In the genomic region with DNA sequence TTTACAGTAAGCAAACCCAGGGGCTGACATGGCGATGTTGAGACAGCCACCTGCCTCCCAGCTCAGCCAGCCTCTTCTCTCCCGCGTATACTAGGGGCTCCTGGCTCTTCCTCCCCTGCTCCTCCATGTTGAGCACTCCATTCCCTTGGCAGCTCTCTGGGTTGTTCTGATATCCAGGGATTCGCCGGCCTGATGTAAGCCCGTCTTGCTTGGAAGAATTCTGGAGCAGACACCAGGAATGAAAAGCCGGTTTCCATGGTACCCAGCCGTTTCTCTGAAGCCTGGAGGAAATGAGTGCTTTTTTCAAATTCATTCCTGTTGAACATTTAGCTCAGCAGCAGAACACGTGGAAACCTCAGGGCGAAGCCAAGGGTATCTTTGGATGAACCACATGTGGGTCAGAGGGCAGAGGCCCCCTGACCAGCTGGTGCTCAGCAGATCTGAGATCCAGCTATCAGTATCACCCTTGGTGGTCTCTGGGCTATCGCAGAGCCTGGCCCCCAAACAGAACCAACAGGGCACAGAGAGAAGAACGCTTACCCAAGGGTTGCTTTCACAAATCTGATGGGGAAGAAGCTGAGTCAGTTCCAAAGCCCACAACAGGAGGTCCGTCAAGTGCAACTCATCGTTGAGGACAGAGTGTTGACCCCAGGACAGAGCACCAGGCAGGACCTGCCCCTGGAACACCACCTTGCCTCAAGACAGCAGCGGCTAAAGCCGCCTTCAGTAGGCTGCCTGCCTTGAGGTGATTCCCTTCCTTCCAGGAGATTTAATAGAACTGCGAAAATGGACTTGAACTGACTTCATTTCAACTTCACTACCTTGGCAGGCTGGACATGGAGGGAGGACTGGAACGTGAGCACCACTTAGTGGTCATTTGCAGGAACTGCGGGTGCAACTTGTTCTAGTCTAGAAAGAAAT, we compare ENCODE assay signal across 1 cellular context.
TF ChIP-seq lines count a peak whose summit lies in the region.

No MANE protein-coding gene starts in this region.

TF ChIP-seq in GM23338, 12 proteins besides CTCF, POLR2A, EP300 and RAD21 (continued from another document):
- TF ChIP-seq, protein P1, sequence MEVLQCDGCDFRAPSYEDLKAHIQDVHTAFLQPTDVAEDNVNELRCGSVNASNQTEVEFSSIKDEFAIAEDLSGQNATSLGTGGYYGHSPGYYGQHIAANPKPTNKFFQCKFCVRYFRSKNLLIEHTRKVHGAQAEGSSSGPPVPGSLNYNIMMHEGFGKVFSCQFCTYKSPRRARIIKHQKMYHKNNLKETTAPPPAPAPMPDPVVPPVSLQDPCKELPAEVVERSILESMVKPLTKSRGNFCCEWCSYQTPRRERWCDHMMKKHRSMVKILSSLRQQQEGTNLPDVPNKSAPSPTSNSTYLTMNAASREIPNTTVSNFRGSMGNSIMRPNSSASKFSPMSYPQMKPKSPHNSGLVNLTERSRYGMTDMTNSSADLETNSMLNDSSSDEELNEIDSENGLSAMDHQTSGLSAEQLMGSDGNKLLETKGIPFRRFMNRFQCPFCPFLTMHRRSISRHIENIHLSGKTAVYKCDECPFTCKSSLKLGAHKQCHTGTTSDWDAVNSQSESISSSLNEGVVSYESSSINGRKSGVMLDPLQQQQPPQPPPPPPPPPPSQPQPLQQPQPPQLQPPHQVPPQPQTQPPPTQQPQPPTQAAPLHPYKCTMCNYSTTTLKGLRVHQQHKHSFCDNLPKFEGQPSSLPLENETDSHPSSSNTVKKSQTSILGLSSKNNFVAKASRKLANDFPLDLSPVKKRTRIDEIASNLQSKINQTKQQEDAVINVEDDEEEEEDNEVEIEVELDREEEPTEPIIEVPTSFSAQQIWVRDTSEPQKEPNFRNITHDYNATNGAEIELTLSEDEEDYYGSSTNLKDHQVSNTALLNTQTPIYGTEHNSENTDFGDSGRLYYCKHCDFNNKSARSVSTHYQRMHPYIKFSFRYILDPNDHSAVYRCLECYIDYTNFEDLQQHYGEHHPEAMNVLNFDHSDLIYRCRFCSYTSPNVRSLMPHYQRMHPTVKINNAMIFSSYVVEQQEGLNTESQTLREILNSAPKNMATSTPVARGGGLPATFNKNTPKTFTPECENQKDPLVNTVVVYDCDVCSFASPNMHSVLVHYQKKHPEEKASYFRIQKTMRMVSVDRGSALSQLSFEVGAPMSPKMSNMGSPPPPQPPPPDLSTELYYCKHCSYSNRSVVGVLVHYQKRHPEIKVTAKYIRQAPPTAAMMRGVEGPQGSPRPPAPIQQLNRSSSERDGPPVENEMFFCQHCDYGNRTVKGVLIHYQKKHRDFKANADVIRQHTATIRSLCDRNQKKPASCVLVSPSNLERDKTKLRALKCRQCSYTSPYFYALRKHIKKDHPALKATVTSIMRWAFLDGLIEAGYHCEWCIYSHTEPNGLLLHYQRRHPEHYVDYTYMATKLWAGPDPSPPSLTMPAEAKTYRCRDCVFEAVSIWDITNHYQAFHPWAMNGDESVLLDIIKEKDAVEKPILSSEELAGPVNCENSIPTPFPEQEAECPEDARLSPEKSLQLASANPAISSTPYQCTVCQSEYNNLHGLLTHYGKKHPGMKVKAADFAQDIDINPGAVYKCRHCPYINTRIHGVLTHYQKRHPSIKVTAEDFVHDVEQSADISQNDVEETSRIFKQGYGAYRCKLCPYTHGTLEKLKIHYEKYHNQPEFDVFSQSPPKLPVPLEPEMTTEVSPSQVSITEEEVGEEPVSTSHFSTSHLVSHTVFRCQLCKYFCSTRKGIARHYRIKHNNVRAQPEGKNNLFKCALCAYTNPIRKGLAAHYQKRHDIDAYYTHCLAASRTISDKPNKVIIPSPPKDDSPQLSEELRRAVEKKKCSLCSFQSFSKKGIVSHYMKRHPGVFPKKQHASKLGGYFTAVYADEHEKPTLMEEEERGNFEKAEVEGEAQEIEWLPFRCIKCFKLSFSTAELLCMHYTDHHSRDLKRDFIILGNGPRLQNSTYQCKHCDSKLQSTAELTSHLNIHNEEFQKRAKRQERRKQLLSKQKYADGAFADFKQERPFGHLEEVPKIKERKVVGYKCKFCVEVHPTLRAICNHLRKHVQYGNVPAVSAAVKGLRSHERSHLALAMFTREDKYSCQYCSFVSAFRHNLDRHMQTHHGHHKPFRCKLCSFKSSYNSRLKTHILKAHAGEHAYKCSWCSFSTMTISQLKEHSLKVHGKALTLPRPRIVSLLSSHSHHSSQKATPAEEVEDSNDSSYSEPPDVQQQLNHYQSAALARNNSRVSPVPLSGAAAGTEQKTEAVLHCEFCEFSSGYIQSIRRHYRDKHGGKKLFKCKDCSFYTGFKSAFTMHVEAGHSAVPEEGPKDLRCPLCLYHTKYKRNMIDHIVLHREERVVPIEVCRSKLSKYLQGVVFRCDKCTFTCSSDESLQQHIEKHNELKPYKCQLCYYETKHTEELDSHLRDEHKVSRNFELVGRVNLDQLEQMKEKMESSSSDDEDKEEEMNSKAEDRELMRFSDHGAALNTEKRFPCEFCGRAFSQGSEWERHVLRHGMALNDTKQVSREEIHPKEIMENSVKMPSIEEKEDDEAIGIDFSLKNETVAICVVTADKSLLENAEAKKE (CRISPR knock-in tag; IDR thresholded peaks at IDR 0.05), result no peak
- no peak for TF ChIP-seq NANOG (IDR thresholded peaks at IDR 0.05; ENCODE audit: borderline replicate concordance)
- TF ChIP-seq ZNF331 (CRISPR knock-in tag; IDR thresholded peaks at IDR 0.05; ENCODE audit: low read depth), result no peak
- no peak for TF ChIP-seq ZNF114 (CRISPR knock-in tag; IDR thresholded peaks at IDR 0.05)
- TF ChIP-seq, protein P2, sequence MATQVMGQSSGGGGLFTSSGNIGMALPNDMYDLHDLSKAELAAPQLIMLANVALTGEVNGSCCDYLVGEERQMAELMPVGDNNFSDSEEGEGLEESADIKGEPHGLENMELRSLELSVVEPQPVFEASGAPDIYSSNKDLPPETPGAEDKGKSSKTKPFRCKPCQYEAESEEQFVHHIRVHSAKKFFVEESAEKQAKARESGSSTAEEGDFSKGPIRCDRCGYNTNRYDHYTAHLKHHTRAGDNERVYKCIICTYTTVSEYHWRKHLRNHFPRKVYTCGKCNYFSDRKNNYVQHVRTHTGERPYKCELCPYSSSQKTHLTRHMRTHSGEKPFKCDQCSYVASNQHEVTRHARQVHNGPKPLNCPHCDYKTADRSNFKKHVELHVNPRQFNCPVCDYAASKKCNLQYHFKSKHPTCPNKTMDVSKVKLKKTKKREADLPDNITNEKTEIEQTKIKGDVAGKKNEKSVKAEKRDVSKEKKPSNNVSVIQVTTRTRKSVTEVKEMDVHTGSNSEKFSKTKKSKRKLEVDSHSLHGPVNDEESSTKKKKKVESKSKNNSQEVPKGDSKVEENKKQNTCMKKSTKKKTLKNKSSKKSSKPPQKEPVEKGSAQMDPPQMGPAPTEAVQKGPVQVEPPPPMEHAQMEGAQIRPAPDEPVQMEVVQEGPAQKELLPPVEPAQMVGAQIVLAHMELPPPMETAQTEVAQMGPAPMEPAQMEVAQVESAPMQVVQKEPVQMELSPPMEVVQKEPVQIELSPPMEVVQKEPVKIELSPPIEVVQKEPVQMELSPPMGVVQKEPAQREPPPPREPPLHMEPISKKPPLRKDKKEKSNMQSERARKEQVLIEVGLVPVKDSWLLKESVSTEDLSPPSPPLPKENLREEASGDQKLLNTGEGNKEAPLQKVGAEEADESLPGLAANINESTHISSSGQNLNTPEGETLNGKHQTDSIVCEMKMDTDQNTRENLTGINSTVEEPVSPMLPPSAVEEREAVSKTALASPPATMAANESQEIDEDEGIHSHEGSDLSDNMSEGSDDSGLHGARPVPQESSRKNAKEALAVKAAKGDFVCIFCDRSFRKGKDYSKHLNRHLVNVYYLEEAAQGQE (IDR thresholded peaks at IDR 0.05; ENCODE audit: unreplicated experiment), result no peak
- no peak for TF ChIP-seq CREB1 (CRISPR knock-in tag; IDR thresholded peaks at IDR 0.05; ENCODE audit: low read depth)
